Comparison of ENCODE assay signal across 32 cellular contexts in the genomic region with DNA sequence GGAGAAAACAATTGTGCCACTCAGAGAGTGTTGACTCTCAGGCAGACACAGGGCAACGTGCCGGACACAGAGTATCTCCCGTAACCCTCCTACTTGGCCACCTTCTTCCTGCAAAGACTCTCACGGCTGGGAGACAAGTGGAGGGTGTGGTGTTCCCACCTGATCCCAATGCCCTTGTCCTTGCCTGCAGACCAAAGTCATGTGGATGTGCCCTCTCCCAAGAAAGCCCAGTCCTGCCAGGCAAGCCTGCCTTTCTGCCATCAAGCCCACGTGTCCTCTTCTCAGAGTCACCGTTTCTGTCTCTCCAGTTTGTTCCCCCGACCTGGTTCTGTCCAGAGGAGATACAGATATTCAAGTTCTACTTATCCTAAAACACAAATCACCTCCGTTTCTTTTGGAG. TPM values are rescaled to one million over a fixed set of nuclear protein-coding genes. Genes with fewer than 3 reads are reported as not detected.
"Had no signal": no experiment of that assay in that cellular context is flagged by ENCODE, and none has a peak within 500 bp of the region (broad histone marks: within the 10 kb centered on the region; RNA-seq: fewer than 3 reads in every experiment).

No MANE protein-coding gene starts in this region.

- H3K4me1 ChIP-seq: esophagus muscularis mucosa, foreskin keratinocyte, gastroesophageal sphincter, heart left ventricle, lower lobe of right lung, prostate gland, right atrium auricular region, sigmoid colon, spleen, suprapubic skin, upper lobe of right lung had no signal

- H3K36me3 ChIP-seq: esophagus muscularis mucosa, gastroesophageal sphincter, heart left ventricle, lower lobe of right lung, prostate gland, right atrium auricular region, sigmoid colon, spleen, suprapubic skin, transverse colon, upper lobe of right lung had no signal

- H3K27ac ChIP-seq: esophagus muscularis mucosa, foreskin keratinocyte, gastroesophageal sphincter, heart left ventricle, lower lobe of right lung, prostate gland, right atrium auricular region, sigmoid colon, spleen, suprapubic skin, upper lobe of right lung had no signal

- H3K9me3 Mint-ChIP-seq: dendritic cell treated with granulocyte-macrophage colony-stimulating factor and Interleukin-4, amounts not matched to agents 40 ng/mL and 50 ng/mL, for 4 days; natural killer cell treated with Interleukin-12 subunit alpha and Interleukin-12 subunit beta and Interleukin-15 and Interleukin-18, amount 100 ng/mL, for 72 hours; neural crest cell; stimulated activated naive CD8-positive, alpha-beta T cell treated with anti-CD3 and anti-CD28 coated beads, Interleukin-15, amount 100 ng/mL, for 72 hours had no signal

- H3K27me3 ChIP-seq: right atrium auricular region, transverse colon, upper lobe of right lung had no signal

- H3K36me3 Mint-ChIP-seq: naive B cell; natural killer cell treated with Interleukin-12 subunit alpha and Interleukin-12 subunit beta and Interleukin-15 and Interleukin-18, amount 100 ng/mL, for 72 hours had no signal

- H3K27me3 Mint-ChIP-seq: dendritic cell treated with granulocyte-macrophage colony-stimulating factor and Interleukin-4, amounts not matched to agents 40 ng/mL and 50 ng/mL, for 4 days had no signal

- DNase-seq: effector memory CD4-positive, alpha-beta T cell; foreskin keratinocyte; heart left ventricle; hippocampal formation; kidney glomerular epithelial cell; left ventricle myocardium superior; lower lobe of right lung; naive B cell; sigmoid colon; spleen; stimulated activated CD4-positive, alpha-beta T cell treated with anti-CD3 and anti-CD28 coated beads, Interleukin-2, amount 100 ng/mL, for 48 hours; stimulated activated naive CD4-positive, alpha-beta T cell; stimulated activated naive CD8-positive, alpha-beta T cell treated with anti-CD3 and anti-CD28 coated beads, Interleukin-15, amount 100 ng/mL, for 72 hours; upper lobe of right lung had no signal

- H3K27ac Mint-ChIP-seq: dendritic cell treated with granulocyte-macrophage colony-stimulating factor and Interleukin-4, amounts not matched to agents 40 ng/mL and 50 ng/mL, for 4 days; naive B cell; natural killer cell treated with Interleukin-12 subunit alpha and Interleukin-12 subunit beta and Interleukin-15 and Interleukin-18, amount 100 ng/mL, for 72 hours; stimulated activated naive CD8-positive, alpha-beta T cell treated with anti-CD3 and anti-CD28 coated beads, Interleukin-15, amount 100 ng/mL, for 72 hours had no signal

- H3K4me3 Mint-ChIP-seq: dendritic cell treated with granulocyte-macrophage colony-stimulating factor and Interleukin-4, amounts not matched to agents 40 ng/mL and 50 ng/mL, for 4 days; naive B cell; natural killer cell treated with Interleukin-12 subunit alpha and Interleukin-12 subunit beta and Interleukin-15 and Interleukin-18, amount 100 ng/mL, for 72 hours; neural crest cell; stimulated activated naive CD8-positive, alpha-beta T cell treated with anti-CD3 and anti-CD28 coated beads, Interleukin-15, amount 100 ng/mL, for 72 hours had no signal

- ATAC-seq: foreskin keratinocyte, gastroesophageal sphincter, left ventricle myocardium superior had no signal

- H3K4me3 ChIP-seq: esophagus muscularis mucosa, gastroesophageal sphincter, heart left ventricle, lower lobe of right lung, prostate gland, right atrium auricular region, sigmoid colon, spleen, suprapubic skin, transverse colon, upper lobe of right lung had no signal

- H3K4me1 Mint-ChIP-seq: naive B cell; neural crest cell; stimulated activated naive CD8-positive, alpha-beta T cell treated with anti-CD3 and anti-CD28 coated beads, Interleukin-15, amount 100 ng/mL, for 72 hours had no signal

- H3K9me3 ChIP-seq: esophagus muscularis mucosa, gastroesophageal sphincter, heart left ventricle, lower lobe of right lung, prostate gland, right atrium auricular region, sigmoid colon, spleen, suprapubic skin, transverse colon, upper lobe of right lung had no signal

- FAIRE-seq: colon, endothelial cell of umbilical vein, islet of Langerhans had no signal

RNA-seq across cellular contexts. Expression of a gene that starts 0.7 kb away (rescaled TPM):
- total RNA-seq: cerebellum; endothelial cell of umbilical vein; epithelial cell of proximal tubule; esophagus muscularis mucosa; fibroblast of lung; foreskin keratinocyte; gastroesophageal sphincter; left ventricle myocardium superior; lower lobe of right lung; mononuclear cell; natural killer cell treated with Interleukin-12 subunit alpha and Interleukin-12 subunit beta and Interleukin-15 and Interleukin-18, amount 100 ng/mL, for 72 hours; neural crest cell; osteoblast; prostate gland; right atrium auricular region; sigmoid colon; skeletal muscle tissue; suprapubic skin; upper lobe of right lung had no signal
- polyA plus RNA-seq: endothelial cell of umbilical vein, fibroblast of lung, foreskin keratinocyte had no signal

RNA-seq across cellular contexts. Expression of a gene that starts 30.7 kb away (rescaled TPM):
- total RNA-seq: cerebellum; endothelial cell of umbilical vein; epithelial cell of proximal tubule; esophagus muscularis mucosa; fibroblast of lung; foreskin keratinocyte; gastroesophageal sphincter; left ventricle myocardium superior; lower lobe of right lung; mononuclear cell; natural killer cell treated with Interleukin-12 subunit alpha and Interleukin-12 subunit beta and Interleukin-15 and Interleukin-18, amount 100 ng/mL, for 72 hours; neural crest cell; osteoblast; prostate gland; right atrium auricular region; sigmoid colon; skeletal muscle tissue; suprapubic skin; transverse colon; upper lobe of right lung had no signal
- polyA plus RNA-seq: endothelial cell of umbilical vein, fibroblast of lung, foreskin keratinocyte had no signal
